1 cellular context compared by ENCODE assay signal in genomic region chr18:12631831-12632477, GRCh38.
TF ChIP-seq lines count a peak whose summit lies in the region.

No MANE protein-coding gene starts in this region.

TF ChIP-seq in K562, 482 proteins besides CTCF, POLR2A, EP300 and RAD21 (continued from another document):
- peak; percentile 41; the same call in 1 of the 2 replicates for TF ChIP-seq ZBTB7A (IDR thresholded peaks at IDR 0.05; ENCODE audit: borderline replicate concordance, control insufficient read depth, low read depth, low read length)
- TF ChIP-seq KDM4B (IDR thresholded peaks at IDR 0.05; ENCODE audit: borderline replicate concordance in 2 of 2, low read depth in 1 of 2), result no peak
- TF ChIP-seq SMAD4 (CRISPR knock-in tag; conservative IDR thresholded peaks at IDR 0.05), result 0 out of 2 replicates have a peak, but pooled peaks have one; percentile 17
- no peak for TF ChIP-seq NFATC3 (IDR thresholded peaks at IDR 0.05)
- TF ChIP-seq KLF1 (tag; IDR thresholded peaks at IDR 0.05), result no peak
- TF ChIP-seq SRSF1 (IDR thresholded peaks at IDR 0.05; ENCODE audit: low read depth, low read length), result no peak
- 0 out of 4 replicates have a peak, but pooled peaks of 1 of the 2 experiments have one; percentile 24 for TF ChIP-seq NRF1 (conservative IDR thresholded peaks at IDR 0.05 in 1 of 2, IDR thresholded peaks at IDR 0.05 in 1 of 2)
- TF ChIP-seq ZNF277 (CRISPR knock-in tag; IDR thresholded peaks at IDR 0.05; ENCODE audit: borderline replicate concordance), result no peak
- TF ChIP-seq TAL1 (IDR thresholded peaks at IDR 0.05), result peak; percentile 54; the same call in 1 of the 2 replicates
- no peak for TF ChIP-seq CTBP1 (IDR thresholded peaks at IDR 0.05; ENCODE audit: borderline replicate concordance)
- TF ChIP-seq DPF2 (IDR thresholded peaks at IDR 0.05), result peak; percentile 65
TF ChIP-seq in K562: peak in this region for 18.
